31 cellular contexts compared by ENCODE assay signal in genomic region chr2:193461431-193461946, GRCh38.
DNase-seq lines count a peak whose midpoint lies in the region; ATAC-seq, FAIRE-seq and TF ChIP-seq lines count a peak whose summit lies in the region.
"Had no signal": no experiment of that assay in that cellular context is flagged by ENCODE, and none has a peak within 500 bp of the region (broad histone marks: within the 10 kb centered on the region; RNA-seq: fewer than 3 reads in every experiment).

No MANE protein-coding gene starts in this region.

- no peak for FAIRE-seq in GM12878 (lab: Jason Lieb, UNC)
- FAIRE-seq: astrocyte, GM12891, islet of Langerhans, RCC 7860 had no signal

- TF ChIP-seq POLR2A in GM12878 (IDR thresholded peaks at IDR 0.05; ENCODE audit: low read depth, low read length): no peak

- no peaks in the 10 kb centered on the region for H3K79me2 ChIP-seq in GM12878 (ENCODE audit: control insufficient read depth, insufficient read depth, low read length)

- no peak overlapping the region for H3K4me3 ChIP-seq in GM12878
- H3K4me3 ChIP-seq: colonic mucosa, left lung, SJCRH30, tibial artery had no signal

- no peaks in the 10 kb centered on the region for H3K4me1 ChIP-seq in GM12878 (ENCODE audit: control insufficient read depth, insufficient read depth, low read length)
- H3K4me1 ChIP-seq: colonic mucosa, left lung, SJCRH30, tibial artery had no signal

- no peak overlapping the region for H3K27ac ChIP-seq in GM12878 (ENCODE audit: control insufficient read depth, insufficient read depth)
- H3K27ac ChIP-seq: colonic mucosa, left lung, SJCRH30, tibial artery had no signal

- POLR2A ChIA-PET in GM12878 (lab: Charles Lee): no interaction called here

- H3K9ac ChIP-seq in GM12878 (ENCODE audit: control insufficient read depth, insufficient read depth, low read length): no peak overlapping the region

- DNase-seq in HPDE6-E6E7 (ENCODE audit: extremely low spot score): peak; percentile 4
- DNase-seq in GM12878 (ENCODE audit: low read depth, low spot score): no peak
- DNase-seq in OCI-M2 (lab: John Stamatoyannopoulos, UW; ENCODE audit: unreplicated experiment): no peak
- no peak for DNase-seq in left lobe of liver (ENCODE audit: low spot score)
- DNase-seq in NCI-H1694 treated with DMSO at 0.1 percent for 48 hours (lab: John Stamatoyannopoulos, UW): no peak
- DNase-seq in iPS-NIHi11 (ENCODE audit: low spot score): no peak
- DNase-seq: ACHN; activated CD4-positive, alpha-beta T cell treated with anti-CD3 and anti-CD28 coated beads for 48 hours; activated CD8-positive, alpha-beta memory T cell treated with anti-CD3 and anti-CD28 coated beads for 24 hours; CD8-positive, alpha-beta memory T cell; colonic mucosa; DMS 273 treated with DMSO at 0.1 percent for 48 hours; H7; left lung; NCI-H1417 treated with DMSO at 0.1 percent for 48 hours; NCI-H2081; NCI-H2227 treated with DMSO at 0.1 percent for 48 hours; nephron progenitor cell; SJCRH30; stimulated activated CD4-positive, alpha-beta T cell treated with anti-CD3 and anti-CD28 coated beads, Interleukin-4, amount 100 ng/mL, for 24 hours; SW 1271; T-helper 9 cell; tibial artery had no signal

- no peak for TF ChIP-seq CTCF in GM12878 (IDR thresholded peaks at IDR 0.05 in 2 of 3, conservative IDR thresholded peaks at IDR 0.05 in 1 of 3; ENCODE audit: control insufficient read depth in 2 of 3, extremely low read depth in 1 of 3, insufficient read depth in 1 of 3, low read depth in 3 of 3, low read length in 3 of 3)

- no peaks in the 10 kb centered on the region for H3K27me3 ChIP-seq in GM12878 (replicated peaks in 1 of 2; ENCODE audit: control insufficient read depth in 2 of 2, insufficient read depth in 2 of 2, low read length in 1 of 2)
- H3K27me3 ChIP-seq: colonic mucosa, left lung, SJCRH30, tibial artery had no signal

- no peaks in the 10 kb centered on the region for H3K9me3 ChIP-seq in GM12878 (replicated peaks; ENCODE audit: control insufficient read depth, insufficient read depth, low read length)
- H3K9me3 ChIP-seq: colonic mucosa, left lung, SJCRH30 had no signal

- CTCF ChIA-PET in GM12878 (lab: Yijun Ruan, JAX): interaction anchor here (0.9 to 1.1 kb wide), 2 partner anchors 12 to 123 kb away, joined by 4 to 5 read pairs; no protein-coding TSS in a partner anchor

- BruUV-seq in GM12878 (replicated peaks; lab: Mats Ljungman, UMichigan): no TSS peak

- 21% methylated on average over 2 of the region's 2 CpGs for WGBS in GM12878 (ENCODE audit: insufficient coverage, insufficient replicate concordance, low lambda C conversion rate, missing lambda C conversion rate)

- RAD21 ChIA-PET in GM12878 (lab: Charles Lee; ENCODE audit: unreplicated experiment): no interaction called here

- no peak for TF ChIP-seq EP300 in GM12878 (IDR thresholded peaks at IDR 0.05; ENCODE audit: borderline replicate concordance in 1 of 2, control insufficient read depth in 1 of 2, low read depth in 2 of 2, low read length in 2 of 2)

- TF ChIP-seq RAD21 in GM12878 (IDR thresholded peaks at IDR 0.05; ENCODE audit: insufficient read depth, low read depth, low read length): no peak

- in situ Hi-C loops in GM12878 (cut with MboI): no loop called here

- intact Hi-C loops in GM12878 (cut with micrococcal nuclease; ENCODE audit: unreplicated experiment): no loop called here

- H2AFZ ChIP-seq in GM12878 (ENCODE audit: control insufficient read depth, low read depth, low read length): no peak overlapping the region

- no peaks in the 10 kb centered on the region for H4K20me1 ChIP-seq in GM12878 (ENCODE audit: control insufficient read depth, insufficient read depth)

- no peak overlapping the region for H3K4me2 ChIP-seq in GM12878 (ENCODE audit: control insufficient read depth, insufficient read depth)

- SMC1A ChIA-PET in GM12878 (lab: Charles Lee; ENCODE audit: uncharacterized antibody, unreplicated experiment): interaction anchor here (0.7 to 1.0 kb wide), 3 partner anchors 23 to 106 kb away, joined by 3 to 6 read pairs (median 3); no protein-coding TSS in a partner anchor

- no peaks in the 10 kb centered on the region for H3K36me3 ChIP-seq in GM12878 (ENCODE audit: control insufficient read depth in 2 of 2, insufficient read depth in 2 of 2, low read length in 1 of 2)
- H3K36me3 ChIP-seq: colonic mucosa, left lung, SJCRH30, tibial artery had no signal

- ATAC-seq in GM18858 (IDR thresholded peaks at IDR 0.05; ENCODE audit: unreplicated experiment) (peak; percentile 51), HG02571 (IDR thresholded peaks at IDR 0.05; ENCODE audit: unreplicated experiment) (peak; percentile 61), GM12878 (peak; percentile 62), left lobe of liver (no peak)
- ATAC-seq: activated naive CD4-positive, alpha-beta T cell treated with anti-CD3 and anti-CD28 coated beads, Interleukin-2, amount 50 U/mL, for 72 hours; esophagus mucosa; left lung had no signal

TF ChIP-seq in GM12878, 131 proteins besides CTCF, POLR2A, EP300 and RAD21:
- no peak for TF ChIP-seq ZNF384 (IDR thresholded peaks at IDR 0.05; ENCODE audit: borderline replicate concordance, low read depth, low read length)
TF ChIP-seq in GM12878: peak in this region for 0.
